16 cellular contexts compared by ENCODE assay signal in genomic region chr4:168362025-168362401, GRCh38. TPM values are rescaled to one million over a fixed set of nuclear protein-coding genes. Genes with fewer than 3 reads are reported as not detected.
DNase-seq lines count a peak whose midpoint lies in the region; ATAC-seq and TF ChIP-seq lines count a peak whose summit lies in the region.
"Had no signal": no experiment of that assay in that cellular context is flagged by ENCODE, and none has a peak within 500 bp of the region (broad histone marks: within the 10 kb centered on the region; RNA-seq: fewer than 3 reads in every experiment).

No MANE protein-coding gene starts in this region.

- H2AFZ ChIP-seq in DND-41 (ENCODE audit: low read depth, low read length) (no peak overlapping the region), H9 (ENCODE audit: low read length) (no peak overlapping the region), IMR-90 (replicated peaks; ENCODE audit: low read length, poor library complexity) (no peak overlapping the region)
- H2AFZ ChIP-seq: GM23338 had no signal

- WGBS in H9 (ENCODE audit: extremely low coverage, insufficient read length, low lambda C conversion rate), result no CpG with 5 or more reads among the region's 4 CpGs
- WGBS in IMR-90 (ENCODE audit: extremely low coverage in 2 of 2, insufficient read length in 1 of 2), 2 experiments, result 50% methylated on average over 2 of the region's 4 CpGs; no CpG with 5 or more reads in 1 of the 2 experiments
- WGBS in suprapubic skin, result 60% methylated on average over 3 of the region's 4 CpGs

- peak overlapping the region in 2 of 3 experiments; percentile 50 to 63; a peak in 3 of 7 replicates for H3K27ac Mint-ChIP-seq in H9
- H3K27ac Mint-ChIP-seq: B cell, GM23338 had no signal

- H3K27ac ChIP-seq in DND-41 (ENCODE audit: low read length) (no peak overlapping the region), H9 (ENCODE audit: insufficient read length, low read depth, low read length) (no peak overlapping the region), IMR-90 (ENCODE audit: insufficient read depth, low read length) (no peak overlapping the region), suprapubic skin (no peak overlapping the region)
- H3K27ac ChIP-seq: HL-60 had no signal

- no peak for TF ChIP-seq POLR2A in IMR-90 (IDR thresholded peaks at IDR 0.05; ENCODE audit: low read depth, low read length)
- TF ChIP-seq POLR2A in suprapubic skin (IDR thresholded peaks at IDR 0.05), result no peak

- no peak for TF ChIP-seq EP300 in suprapubic skin (IDR thresholded peaks at IDR 0.05)

- H3K4me1 Mint-ChIP-seq in H9, result 0 out of 4 replicates have a peak, but pooled peaks cover 0 to 3% of the 10 kb centered on the region in 2 experiments
- H3K4me1 Mint-ChIP-seq: B cell, GM23338 had no signal

- no peak overlapping the region for H3K56ac ChIP-seq in H9 (ENCODE audit: insufficient read length, low read depth, low read length)
- H3K56ac ChIP-seq in IMR-90 (ENCODE audit: extremely low read depth, insufficient read depth, low read length), result no peak overlapping the region

- no peak overlapping the region for H2BK5ac ChIP-seq in H9 (ENCODE audit: insufficient read length, low read length)
- H2BK5ac ChIP-seq in IMR-90 (ENCODE audit: low read depth, low read length, poor library complexity, severe bottlenecking), result no peak overlapping the region

- H3K27me3 Mint-ChIP-seq in H9 (ENCODE audit: low read depth), result no peaks in the 10 kb centered on the region
- H3K27me3 Mint-ChIP-seq: B cell; CD4-positive, alpha-beta memory T cell had no signal

- H3K4me2 ChIP-seq in DND-41 (ENCODE audit: insufficient read depth, low read length), result no peak overlapping the region
- H3K4me2 ChIP-seq in H9 (ENCODE audit: insufficient read depth, insufficient read length, low read length), result no peak overlapping the region
- no peak overlapping the region for H3K4me2 ChIP-seq in IMR-90 (ENCODE audit: low read depth, low read length)
- H3K4me2 ChIP-seq: GM23338 had no signal

- H3K23me2 ChIP-seq in H9 (ENCODE audit: insufficient read length, low read depth, low read length, poor library complexity, severe bottlenecking), result no peaks in the 10 kb centered on the region

- no peak overlapping the region for H2BK12ac ChIP-seq in H9 (ENCODE audit: insufficient read length, low read depth, low read length)

- no peaks in the 10 kb centered on the region for H3K9me1 ChIP-seq in IMR-90 (ENCODE audit: insufficient read depth, low read length)

- no peak overlapping the region for H2BK120ac ChIP-seq in H9 (ENCODE audit: low read depth, low read length, poor library complexity, severe bottlenecking)
- no peak overlapping the region for H2BK120ac ChIP-seq in IMR-90 (ENCODE audit: low read depth, low read length)

- H3K27me3 ChIP-seq in DND-41 (ENCODE audit: insufficient read depth, low read length, poor library complexity) (no peaks in the 10 kb centered on the region), H9 (ENCODE audit: insufficient read depth, low read length) (no peaks in the 10 kb centered on the region), IMR-90 (ENCODE audit: control insufficient read depth, insufficient read depth, low read length) (no peaks in the 10 kb centered on the region), suprapubic skin (no peaks in the 10 kb centered on the region)

- peaks cover 21% of the 10 kb centered on the region for H3K36me3 ChIP-seq in DND-41 (ENCODE audit: insufficient read depth, low read length)
- H3K36me3 ChIP-seq in IMR-90 (ENCODE audit: control insufficient read depth, insufficient read depth, low read length), result no peaks in the 10 kb centered on the region
- peaks cover 18% of the 10 kb centered on the region for H3K36me3 ChIP-seq in suprapubic skin

- ATAC-seq in DND-41 (ENCODE audit: insufficient read depth, low read depth) (peak; percentile 29; the same call in 2 of the 3 replicates), IMR-90 (ENCODE audit: low read depth) (no peak), GM18520 (IDR thresholded peaks at IDR 0.05; ENCODE audit: unreplicated experiment) (no peak)
- ATAC-seq: GM23338 had no signal

- CTCF ChIA-PET in IMR-90 (lab: Yijun Ruan, JAX), result no interaction called here

- no peak overlapping the region for H4K8ac ChIP-seq in H9 (replicated peaks; ENCODE audit: insufficient read length, low read depth, low read length)
- no peak overlapping the region for H4K8ac ChIP-seq in IMR-90 (ENCODE audit: low read depth in 2 of 2, low read length in 2 of 2)

- H3K18ac ChIP-seq in H9 (ENCODE audit: insufficient read length, low read depth, low read length) (no peak overlapping the region), IMR-90 (ENCODE audit: low read depth, low read length) (no peak overlapping the region)

- H3K9ac ChIP-seq in DND-41 (ENCODE audit: low read depth, low read length), result no peak overlapping the region
- H3K9ac ChIP-seq in H9 (ENCODE audit: extremely low read depth, insufficient read length, low read length), result no peak overlapping the region
- no peak overlapping the region for H3K9ac ChIP-seq in IMR-90 (ENCODE audit: low read depth, low read length)

- no peak overlapping the region for H3K23ac ChIP-seq in H9 (ENCODE audit: insufficient read length, low read depth, low read length)
- H3K23ac ChIP-seq in IMR-90 (ENCODE audit: low read depth, low read length), result no peak overlapping the region

- no peak overlapping the region for H3T11ph ChIP-seq in H9 (ENCODE audit: low read length)

- H3K4me3 Mint-ChIP-seq in H9, result no peak overlapping the region
- H3K4me3 Mint-ChIP-seq: B cell; CD4-positive, alpha-beta memory T cell; GM23338 had no signal

- H4K20me1 ChIP-seq in DND-41 (ENCODE audit: insufficient read depth, low read length) (no peaks in the 10 kb centered on the region), H9 (ENCODE audit: control insufficient read depth, insufficient read depth, insufficient read length) (no peaks in the 10 kb centered on the region), IMR-90 (ENCODE audit: insufficient read depth, low read length) (no peaks in the 10 kb centered on the region)

- H3K4me3 ChIP-seq in DND-41 (ENCODE audit: low read depth in 1 of 2, low read length in 2 of 2), result no peak overlapping the region
- no peak overlapping the region for H3K4me3 ChIP-seq in IMR-90 (ENCODE audit: insufficient read depth, low read depth, low read length)
- H3K4me3 ChIP-seq in suprapubic skin, result no peak overlapping the region
- H3K4me3 ChIP-seq: GM23338 had no signal

- H3K79me2 ChIP-seq in DND-41 (ENCODE audit: insufficient read depth, low read length) (no peaks in the 10 kb centered on the region), H9 (ENCODE audit: insufficient read depth, low read length) (no peaks in the 10 kb centered on the region)

- dilution Hi-C loops in IMR-90 (cut with HindIII; ENCODE audit: low sequenced_read_pairs, unreplicated experiment), result no loop called here

- DNase-seq in DND-41 (no peak), H9 (no peak), IMR-90 (no peak), myocyte (ENCODE audit: low read depth) (peak; percentile 84), suprapubic skin (ENCODE audit: low spot score in 2 of 2) (no peak), ecto neural progenitor cell (ENCODE audit: low spot score) (no peak)
- DNase-seq: C1 segment of cervical spinal cord; CD4-positive, alpha-beta memory T cell; DMS79 treated with DMSO at 0.1 percent for 48 hours; GDM1; H7; KBM-7 had no signal

- no peaks in the 10 kb centered on the region for H3K9me3 ChIP-seq in DND-41 (ENCODE audit: insufficient read depth, low read length, severe bottlenecking)
- H3K9me3 ChIP-seq in H9 (ENCODE audit: control insufficient read depth, low read depth, low read length), result no peaks in the 10 kb centered on the region
- H3K9me3 ChIP-seq in IMR-90 (ENCODE audit: control insufficient read depth, insufficient read depth, low read length), result no peaks in the 10 kb centered on the region
- no peaks in the 10 kb centered on the region for H3K9me3 ChIP-seq in suprapubic skin

- H3K36me3 Mint-ChIP-seq in H9 (ENCODE audit: insufficient read depth in 1 of 3, low read depth in 3 of 3), result no peaks in the 10 kb centered on the region

- H3K4ac ChIP-seq in H9 (ENCODE audit: low read depth, low read length) (no peak overlapping the region), IMR-90 (ENCODE audit: low read depth, low read length) (no peak overlapping the region)

- H4K5ac ChIP-seq in H9 (ENCODE audit: insufficient read length, low read depth, low read length), result no peak overlapping the region
- no peak overlapping the region for H4K5ac ChIP-seq in IMR-90 (ENCODE audit: low read depth, low read length)

- H2BK20ac ChIP-seq in H9 (ENCODE audit: low read depth, low read length, poor library complexity, severe bottlenecking) (no peak overlapping the region), IMR-90 (ENCODE audit: low read depth, low read length) (no peak overlapping the region)

- H3K9me3 Mint-ChIP-seq in H9, result no peaks in the 10 kb centered on the region
- H3K9me3 Mint-ChIP-seq: GM23338 had no signal

- H2AK9ac ChIP-seq in IMR-90 (replicated peaks; ENCODE audit: low read depth, low read length, poor library complexity), result peak overlapping the region; percentile 72

- BruUV-seq in IMR-90 (replicated peaks; lab: Mats Ljungman, UMichigan), result no TSS peak

- POLR2A ChIA-PET in IMR-90 (lab: Charles Lee; ENCODE audit: unreplicated experiment), result no interaction called here

- intact Hi-C loops in IMR-90 (cut with micrococcal nuclease), result no loop called here

- H3K79me1 ChIP-seq in H9 (ENCODE audit: insufficient read depth, low read depth, low read length, poor library complexity, severe bottlenecking) (no peaks in the 10 kb centered on the region), IMR-90 (ENCODE audit: low read depth in 1 of 2, low read length in 2 of 2) (no peaks in the 10 kb centered on the region)

- H3K4me1 ChIP-seq in DND-41 (ENCODE audit: insufficient read depth, low read length) (peaks cover 4% of the 10 kb centered on the region; the same call in 1 of the 2 replicates), H9 (ENCODE audit: insufficient read depth, low read length) (no peaks in the 10 kb centered on the region), IMR-90 (ENCODE audit: control insufficient read depth, insufficient read depth, low read length) (no peaks in the 10 kb centered on the region), suprapubic skin (no peaks in the 10 kb centered on the region)

- in situ Hi-C loops in IMR-90 (cut with MboI; ENCODE audit: low sequenced_read_pairs), result no loop called here

- no peak for TF ChIP-seq RAD21 in IMR-90 (IDR thresholded peaks at IDR 0.05; ENCODE audit: low read length)

- H4K91ac ChIP-seq in H9 (ENCODE audit: insufficient read length, low read depth, low read length) (no peak overlapping the region), IMR-90 (ENCODE audit: insufficient read depth, low read depth, low read length) (no peak overlapping the region)

- TF ChIP-seq CTCF in DND-41 (IDR thresholded peaks at IDR 0.05; ENCODE audit: borderline replicate concordance, extremely low read depth, low read length, poor library complexity, severe bottlenecking) (no peak), H9 (conservative IDR thresholded peaks at IDR 0.05) (no peak), IMR-90 (conservative IDR thresholded peaks at IDR 0.05; ENCODE audit: low read depth, low read length) (no peak), suprapubic skin (IDR thresholded peaks at IDR 0.05) (no peak)

- no peak overlapping the region for H2BK15ac ChIP-seq in H9 (ENCODE audit: low read depth, low read length)
- no peak overlapping the region for H2BK15ac ChIP-seq in IMR-90 (ENCODE audit: low read depth, low read length)

- H3K14ac ChIP-seq in H9 (ENCODE audit: insufficient read depth, low read length), result no peak overlapping the region
- H3K14ac ChIP-seq in IMR-90 (replicated peaks; ENCODE audit: low read depth, low read length), result no peak overlapping the region

- H2AK5ac ChIP-seq in H9 (ENCODE audit: insufficient read length, low read length) (no peak overlapping the region), IMR-90 (ENCODE audit: low read depth, low read length) (no peak overlapping the region)

RNA-seq across cellular contexts. Expression of gene DDX60, which starts 43.5 kb away (rescaled TPM):
- total RNA-seq in H9 (2021) (3.9 and 4.1 TPM in 2 replicates), IMR-90 (2012; rRNA removed) (6.6 and 11.4 TPM in 2 replicates), myocyte (9.5 and 14.8 TPM in 2 replicates), suprapubic skin (10 to 100 TPM in 3 of 4 donors, 1 to 10 TPM in 1; 6.1 to 17.3 (median 15.4) TPM)
- 2.1 and 3.1 TPM in 2 replicates for polyA plus RNA-seq in IMR-90 (2012; rRNA removed)
- 0.22 and 0.24 TPM in 2 replicates for polyA plus RNA-seq in IMR-90 (2012; cell fraction: cytosol; rRNA removed)
- 0.28 and 3.3 TPM in 2 replicates for polyA plus RNA-seq in IMR-90 (2012; cell fraction: nucleus; rRNA removed; ENCODE audit: low replicate concordance)
- polyA plus RNA-seq in myocyte (2012), result 1.9 TPM
